Comparison of ENCODE assay signal across 28 cellular contexts in the genomic region with DNA sequence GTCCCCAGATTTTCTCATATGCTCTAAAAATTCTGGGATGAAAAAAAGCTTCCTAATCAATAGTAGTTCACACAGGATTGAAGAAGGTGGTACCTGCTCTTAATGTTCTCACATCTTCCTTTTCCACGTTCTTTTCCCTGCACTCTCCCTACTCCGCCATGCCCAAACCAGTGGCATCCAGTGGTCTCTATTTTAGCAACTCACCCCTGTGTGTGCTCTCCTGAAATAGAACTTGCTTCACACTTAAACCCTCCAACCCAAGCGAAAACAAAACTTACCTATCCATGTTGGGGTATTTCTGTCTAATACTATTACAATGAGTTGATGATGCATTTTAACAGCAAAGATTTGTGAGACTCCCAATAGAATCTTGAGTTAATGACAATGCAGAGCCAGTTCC.
"Had no signal": no experiment of that assay in that cellular context is flagged by ENCODE, and none has a peak within 500 bp of the region (broad histone marks: within the 10 kb centered on the region; RNA-seq: fewer than 3 reads in every experiment).

No MANE protein-coding gene starts in this region.

- H3K27me3 ChIP-seq: stomach, suprapubic skin, testis, thyroid gland, tibial artery, tibial nerve, transverse colon, upper lobe of left lung, upper lobe of right lung, uterus, vagina had no signal

- H3K36me3 ChIP-seq: thyroid gland, uterus had no signal

- H3K9me3 ChIP-seq: stomach, suprapubic skin, testis, thoracic aorta, thyroid gland, tibial artery, tibial nerve, transverse colon, upper lobe of left lung, upper lobe of right lung, uterus, vagina had no signal

- H3K4me3 Mint-ChIP-seq: stimulated activated effector memory CD8-positive, alpha-beta T cell treated with anti-CD3 and anti-CD28 coated beads, Interleukin-12 subunit alpha, Interleukin-12 subunit beta, amount 100 ng/mL, for 72 hours; stimulated activated memory B cell treated with anti-CD40 and anti-IgM and Interleukin-4, amounts not matched to agents 10 μg/mL and 1 μg/mL and 100 μg/mL, for 72 hours; stimulated activated naive B cell treated with anti-CD40 and anti-IgM and Interleukin-4, amounts not matched to agents 10 μg/mL and 1 μg/mL and 100 μg/mL, for 72 hours; stimulated activated naive CD8-positive, alpha-beta T cell treated with anti-CD3 and anti-CD28 coated beads, Interleukin-15, amount 100 ng/mL, for 72 hours; stimulated activated naive CD8-positive, alpha-beta T cell treated with anti-CD3 and anti-CD28 coated beads, Interleukin-15, Interleukin-2, amounts not matched to agents 100 ng/mL and 50 ng/mL, for 24 hours; type B pancreatic cell had no signal

- H3K27ac Mint-ChIP-seq: stimulated activated effector memory CD8-positive, alpha-beta T cell treated with anti-CD3 and anti-CD28 coated beads, Interleukin-12 subunit alpha, Interleukin-12 subunit beta, amount 100 ng/mL, for 72 hours; stimulated activated memory B cell treated with anti-CD40 and anti-IgM and Interleukin-4, amounts not matched to agents 10 μg/mL and 1 μg/mL and 100 μg/mL, for 72 hours; stimulated activated naive B cell treated with anti-CD40 and anti-IgM and Interleukin-4, amounts not matched to agents 10 μg/mL and 1 μg/mL and 100 μg/mL, for 72 hours; stimulated activated naive CD8-positive, alpha-beta T cell treated with anti-CD3 and anti-CD28 coated beads, Interleukin-15, amount 100 ng/mL, for 72 hours; stimulated activated naive CD8-positive, alpha-beta T cell treated with anti-CD3 and anti-CD28 coated beads, Interleukin-15, Interleukin-2, amounts not matched to agents 100 ng/mL and 50 ng/mL, for 24 hours; type B pancreatic cell had no signal

- H3K4me1 Mint-ChIP-seq: stimulated activated effector memory CD8-positive, alpha-beta T cell treated with anti-CD3 and anti-CD28 coated beads, Interleukin-12 subunit alpha, Interleukin-12 subunit beta, amount 100 ng/mL, for 72 hours; stimulated activated memory B cell treated with anti-CD40 and anti-IgM and Interleukin-4, amounts not matched to agents 10 μg/mL and 1 μg/mL and 100 μg/mL, for 72 hours; stimulated activated naive CD8-positive, alpha-beta T cell treated with anti-CD3 and anti-CD28 coated beads, Interleukin-15, amount 100 ng/mL, for 72 hours had no signal

- ATAC-seq: stimulated activated effector memory CD8-positive, alpha-beta T cell treated with anti-CD3 and anti-CD28 coated beads, Interleukin-12 subunit alpha, Interleukin-12 subunit beta, amount 100 ng/mL, for 72 hours; stimulated activated memory B cell treated with anti-CD40 and anti-IgM and Interleukin-4, amounts not matched to agents 10 μg/mL and 1 μg/mL and 100 μg/mL, for 72 hours; stimulated activated naive B cell treated with anti-CD40 and anti-IgM and Interleukin-4, amounts not matched to agents 10 μg/mL and 1 μg/mL and 100 μg/mL, for 72 hours; stimulated activated naive CD8-positive, alpha-beta T cell treated with anti-CD3 and anti-CD28 coated beads, Interleukin-15, amount 100 ng/mL, for 72 hours; stimulated activated naive CD8-positive, alpha-beta T cell treated with anti-CD3 and anti-CD28 coated beads, Interleukin-15, Interleukin-2, amounts not matched to agents 100 U/mL and 50 U/mL, for 24 hours; upper lobe of right lung had no signal

- H3K4me3 ChIP-seq: stomach, suprapubic skin, testis, thoracic aorta, thyroid gland, tibial artery, tibial nerve, transverse colon, upper lobe of left lung, upper lobe of right lung, uterus, vagina had no signal

- H3K9me3 Mint-ChIP-seq: stimulated activated effector memory CD8-positive, alpha-beta T cell treated with anti-CD3 and anti-CD28 coated beads, Interleukin-12 subunit alpha, Interleukin-12 subunit beta, amount 100 ng/mL, for 72 hours; stimulated activated memory B cell treated with anti-CD40 and anti-IgM and Interleukin-4, amounts not matched to agents 10 μg/mL and 1 μg/mL and 100 μg/mL, for 72 hours; stimulated activated naive B cell treated with anti-CD40 and anti-IgM and Interleukin-4, amounts not matched to agents 10 μg/mL and 1 μg/mL and 100 μg/mL, for 72 hours; stimulated activated naive CD8-positive, alpha-beta T cell treated with anti-CD3 and anti-CD28 coated beads, Interleukin-15, amount 100 ng/mL, for 72 hours; stimulated activated naive CD8-positive, alpha-beta T cell treated with anti-CD3 and anti-CD28 coated beads, Interleukin-15, Interleukin-2, amounts not matched to agents 100 ng/mL and 50 ng/mL, for 24 hours; type B pancreatic cell had no signal

- H3K36me3 Mint-ChIP-seq: stimulated activated memory B cell treated with anti-CD40 and anti-IgM and Interleukin-4, amounts not matched to agents 10 μg/mL and 1 μg/mL and 100 μg/mL, for 72 hours; stimulated activated naive B cell treated with anti-CD40 and anti-IgM and Interleukin-4, amounts not matched to agents 10 μg/mL and 1 μg/mL and 100 μg/mL, for 72 hours had no signal

- H3K27ac ChIP-seq: stomach, suprapubic skin, testis, thoracic aorta, thyroid gland, tibial artery, tibial nerve, transverse colon, upper lobe of left lung, upper lobe of right lung, uterus, vagina had no signal

- DNase-seq: stimulated activated CD4-positive, alpha-beta T cell treated with anti-CD3 and anti-CD28 coated beads, Interleukin-2, amount 100 ng/mL, for 48 hours; stimulated activated CD4-positive, alpha-beta T cell treated with anti-CD3 and anti-CD28 coated beads, Interleukin-4, amount 100 ng/mL, for 1 hour; stimulated activated CD4-positive, alpha-beta T cell treated with anti-CD3 and anti-CD28 coated beads, Interleukin-4, amount 100 ng/mL, for 24 hours; stimulated activated CD4-positive, alpha-beta T cell treated with anti-CD3 and anti-CD28 coated beads, Interleukin-4, amount 100 ng/mL, for 4 hours; stimulated activated CD8-positive, alpha-beta memory T cell treated with anti-CD3 and anti-CD28 coated beads, Interleukin-4, amount 100 ng/mL, for 48 hours; stimulated activated naive B cell treated with anti-CD40 and anti-IgM and Interleukin-4, amounts not matched to agents 10 μg/mL and 1 μg/mL and 100 μg/mL, for 72 hours; stimulated activated naive CD4-positive, alpha-beta T cell; stimulated activated naive CD4-positive, alpha-beta T cell treated with Interleukin-2 at 50 U/mL for 16 hours; stimulated activated naive CD8-positive, alpha-beta T cell treated with anti-CD3 and anti-CD28 coated beads, Interleukin-15, amount 100 ng/mL, for 72 hours; stimulated activated naive CD8-positive, alpha-beta T cell treated with anti-CD3 and anti-CD28 coated beads, Interleukin-15, Interleukin-2, amounts not matched to agents 100 U/mL and 50 U/mL, for 24 hours; stomach; substantia nigra; testis; thyroid gland; tibial artery; transverse colon; trophoblast cell; upper lobe of left lung; upper lobe of right lung; uterus had no signal

- H3K27me3 Mint-ChIP-seq: type B pancreatic cell had no signal

- H3K4me1 ChIP-seq: stomach, suprapubic skin, testis, thyroid gland, tibial nerve, transverse colon, upper lobe of left lung, upper lobe of right lung, uterus, vagina had no signal
